ENCODE assay signal across 8 cellular contexts in genomic region chr7:104207348-104207730, GRCh38. TPM values are rescaled to one million over a fixed set of nuclear protein-coding genes. Genes with fewer than 3 reads are reported as not detected.
A peak's percentile ranks its signal among the peaks of the same experiment; 100 is the strongest.
DNase-seq lines count a peak whose midpoint lies in the region; ATAC-seq and TF ChIP-seq lines count a peak whose summit lies in the region.

No MANE protein-coding gene starts in this region.

- POLR2A ChIA-PET in HEK293 (lab: Yijun Ruan, JAX) = interaction anchor here (0.5 kb wide), 1 partner anchor 452 kb away, joined by 3 read pairs; no protein-coding TSS in a partner anchor

- H3K4me1 ChIP-seq in HEK293 (ENCODE audit: control insufficient read depth, insufficient read depth, low read length) = peaks cover 7% of the 10 kb centered on the region; the same call in 1 of the 2 replicates

- H3K9me3 ChIP-seq in HEK293 (ENCODE audit: control insufficient read depth, insufficient read depth, low read depth, low read length) = no peaks in the 10 kb centered on the region

- H3K27me3 Mint-ChIP-seq in type B pancreatic cell = peaks cover 10% of the 10 kb centered on the region

- no peak for DNase-seq in activated CD4-positive, CD25-positive, alpha-beta regulatory T cell (lab: John Stamatoyannopoulos, UW)
- DNase-seq in NAMALWA (ENCODE audit: low spot score) (peak; percentile 57), choroid plexus epithelial cell (ENCODE audit: low read depth) (peak; percentile 30), lung microvascular endothelial cell (ENCODE audit: low read depth in 2 of 2) (peak; percentile 30 to 32), type B pancreatic cell (ENCODE audit: extremely low spot score, unreplicated experiment) (no peak), retina (no peak)

- H3K4me3 ChIP-seq in HEK293 (ENCODE audit: low read depth, low read length) = peak overlapping the region; percentile 85
- peak overlapping the region; percentile 99 for H3K4me3 ChIP-seq in choroid plexus epithelial cell (ENCODE audit: low read depth, low read length)

- peak; percentile 49 to 56 for ATAC-seq in activated CD4-positive, CD25-positive, alpha-beta regulatory T cell treated with anti-CD3 and anti-CD28 coated beads, Interleukin-2, amount 50 U/mL, for 24 hours

- peak overlapping the region; percentile 90 for H3K27ac Mint-ChIP-seq in type B pancreatic cell

- H3K4me1 Mint-ChIP-seq in type B pancreatic cell (ENCODE audit: unreplicated experiment) = peaks cover 16% of the 10 kb centered on the region

- H3K4me3 Mint-ChIP-seq in type B pancreatic cell = peak overlapping the region; percentile 97

- CTCF ChIA-PET in HEK293 (lab: Yijun Ruan, JAX) = interaction anchor here (1.8 kb wide), 1 partner anchor 109 kb away, joined by 3 read pairs; no protein-coding TSS in a partner anchor

- H3K36me3 ChIP-seq in HEK293 (ENCODE audit: control insufficient read depth in 2 of 2, insufficient read depth in 1 of 2, low read length in 2 of 2) = peaks cover 0 to 19% of the 10 kb centered on the region in 2 experiments; a peak in 2 of 3 replicates

- no peaks in the 10 kb centered on the region for H3K9me3 Mint-ChIP-seq in type B pancreatic cell

- peaks cover 8% of the 10 kb centered on the region for H3K36me3 Mint-ChIP-seq in type B pancreatic cell

- TF ChIP-seq CTCF in HEK293 (tag by site-specific recombination; IDR thresholded peaks at IDR 0.05) (no peak), choroid plexus epithelial cell (conservative IDR thresholded peaks at IDR 0.05; ENCODE audit: low read depth, low read length) (no peak), type B pancreatic cell (conservative IDR thresholded peaks at IDR 0.05) (no peak)

- H3K27ac ChIP-seq in HEK293 (ENCODE audit: extremely low read depth, low read depth, low read length) = peak overlapping the region; percentile 55; the same call in 1 of the 2 replicates

TF ChIP-seq in HEK293, 187 proteins besides CTCF, POLR2A, EP300 and RAD21:
- TF ChIP-seq ZBTB17 (tag by site-specific recombination; IDR thresholded peaks at IDR 0.05) (no peak), ZFP41 (tag by site-specific recombination; IDR thresholded peaks at IDR 0.05; ENCODE audit: borderline replicate concordance) (no peak), ZNF138 (tag by site-specific recombination; IDR thresholded peaks at IDR 0.05; ENCODE audit: borderline replicate concordance) (no peak), GLIS2 (tag by site-specific recombination; IDR thresholded peaks at IDR 0.05) (no peak), ZNF660 (tag by site-specific recombination; IDR thresholded peaks at IDR 0.05) (no peak), ZNF555 (tag by site-specific recombination; conservative IDR thresholded peaks at IDR 0.05) (no peak), KLF7 (tag by site-specific recombination; IDR thresholded peaks at IDR 0.05; ENCODE audit: borderline replicate concordance) (no peak), ZBTB8A (tag by site-specific recombination; IDR thresholded peaks at IDR 0.05) (no peak), ZNF362 (tag by site-specific recombination; IDR thresholded peaks at IDR 0.05) (no peak), SCRT2 (tag by site-specific recombination; IDR thresholded peaks at IDR 0.05) (no peak), ZNF19 (tag by site-specific recombination; IDR thresholded peaks at IDR 0.05; ENCODE audit: low read depth) (no peak)

RNA-seq across cellular contexts. Expression of gene ORC5, which starts 0.5 kb away (rescaled TPM):
- 13.9 and 19.8 TPM in 2 replicates for total RNA-seq in lung microvascular endothelial cell
- 22.8 and 24.2 TPM in 2 replicates for total RNA-seq in type B pancreatic cell (ENCODE audit: low replicate concordance)

Comparison
In these comparisons a context has a peak if more than half of its experiments do, and no peak if none do; other contexts are left out.
1. DNase-seq: peak in NAMALWA (single experiment), choroid plexus epithelial cell (single experiment) and lung microvascular endothelial cell (2 of 2); none in activated CD4-positive, CD25-positive, alpha-beta regulatory T cell (0 of 4), type B pancreatic cell (single experiment) and retina (single experiment).